33 cellular contexts compared by ENCODE assay signal in the genomic region with DNA sequence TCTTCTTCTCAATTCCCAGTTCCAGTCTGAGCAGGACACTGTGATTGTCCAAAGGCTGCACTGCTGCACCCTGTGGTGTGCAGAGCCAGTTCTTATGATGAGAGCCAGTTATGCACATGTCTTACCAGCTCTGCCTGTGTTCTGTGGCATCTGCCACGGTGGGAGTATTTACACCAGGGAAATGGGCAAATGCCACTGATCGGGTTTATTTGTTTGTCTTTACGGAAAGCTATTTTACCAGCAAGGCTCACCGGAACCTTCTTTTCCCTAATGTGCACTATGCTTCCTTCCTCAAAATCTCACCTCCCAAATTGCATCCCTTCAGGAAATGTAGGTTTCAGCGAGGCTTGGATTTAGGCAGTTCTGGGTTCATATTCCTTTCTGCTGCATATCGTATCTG.
"Had no signal": no experiment of that assay in that cellular context is flagged by ENCODE, and none has a peak within 500 bp of the region (broad histone marks: within the 10 kb centered on the region; RNA-seq: fewer than 3 reads in every experiment).

No MANE protein-coding gene starts in this region.

- H3K4me1 Mint-ChIP-seq: activated CD4-positive, alpha-beta memory T cell treated with anti-CD3 and anti-CD28 coated beads, Interleukin-2, amount 10 ng/mL, durations not matched to agents 7 days and 5 days; activated CD8-positive, alpha-beta memory T cell treated with anti-CD3 and anti-CD28 coated beads, Interleukin-2, amount 10 ng/mL, durations not matched to agents 7 days and 5 days; activated naive CD4-positive, alpha-beta T cell treated with anti-CD3 and anti-CD28 coated beads, Interleukin-2, amount 10 ng/mL, durations not matched to agents 7 days and 5 days had no signal

- ATAC-seq: activated CD8-positive, alpha-beta memory T cell treated with anti-CD3 and anti-CD28 coated beads, Interleukin-2, amount 10 ng/mL, durations not matched to agents 7 days and 5 days; activated naive CD8-positive, alpha-beta T cell treated with anti-CD3 and anti-CD28 coated beads, Interleukin-2, amount 50 U/mL, for 24 hours; PC-3; Right ventricle myocardium inferior; SK-N-SH treated with all-trans-retinoic acid at 6 μM for 48 hours; T-cell had no signal

- H3K9me3 ChIP-seq: Peyer's patch had no signal

- DNase-seq: activated CD4-positive, alpha-beta memory T cell treated with anti-CD3 and anti-CD28 coated beads, Interleukin-2, amount 10 ng/mL, durations not matched to agents 7 days and 5 days; activated CD4-positive, alpha-beta T cell treated with anti-CD3 and anti-CD28 coated beads for 1 hour; activated CD4-positive, alpha-beta T cell treated with anti-CD3 and anti-CD28 coated beads for 48 hours; activated CD4-positive, CD25-positive, alpha-beta regulatory T cell; activated CD8-positive, alpha-beta memory T cell treated with anti-CD3 and anti-CD28 coated beads for 24 hours; activated CD8-positive, alpha-beta memory T cell treated with anti-CD3 and anti-CD28 coated beads, Interleukin-2, amount 10 ng/mL, durations not matched to agents 7 days and 5 days; activated CD8-positive, alpha-beta memory T cell treated with anti-CD3 and anti-CD28 coated beads, Interleukin-2, amount 50 U/mL, for 48 hours; activated effector memory CD4-positive, alpha-beta T cell treated with Interleukin-2 at 50 U/mL for 16 hours; activated naive CD4-positive, alpha-beta T cell treated with anti-CD3 and anti-CD28 coated beads, Interleukin-2, amount 10 ng/mL, durations not matched to agents 7 days and 5 days; activated naive CD8-positive, alpha-beta T cell treated with anti-CD3 and anti-CD28 coated beads, Interleukin-2, amount 50 U/mL, for 24 hours; activated T-cell treated with anti-CD3 and anti-CD28 coated beads, Interleukin-2, amount 50 U/mL, for 48 hours; anterior cingulate cortex; brain microvascular endothelial cell; central memory CD4-positive, alpha-beta T cell; Karpas-422; NCI-H1105; NCI-H1436; NCI-H1694; NCI-H1930; NCI-H345; NCI-H524 treated with DMSO at 0.1 percent for 48 hours; NK-92 treated with Interleukin-12 subunit alpha and Interleukin-12 subunit beta, amount 100 ng/mL, for 24 hours; PC-3; Peyer's patch; RPMI8226; SIG-M5; T-cell; T-helper 2 cell; T-helper 9 cell had no signal

- H3K36me3 Mint-ChIP-seq: activated naive CD4-positive, alpha-beta T cell treated with anti-CD3 and anti-CD28 coated beads, Interleukin-2, amount 10 ng/mL, durations not matched to agents 7 days and 5 days had no signal

- H3K27ac Mint-ChIP-seq: activated CD4-positive, alpha-beta memory T cell treated with anti-CD3 and anti-CD28 coated beads, Interleukin-2, amount 10 ng/mL, durations not matched to agents 7 days and 5 days; activated CD8-positive, alpha-beta memory T cell treated with anti-CD3 and anti-CD28 coated beads, Interleukin-2, amount 10 ng/mL, durations not matched to agents 7 days and 5 days; activated naive CD4-positive, alpha-beta T cell treated with anti-CD3 and anti-CD28 coated beads, Interleukin-2, amount 10 ng/mL, durations not matched to agents 7 days and 5 days; activated naive CD8-positive, alpha-beta T cell; activated naive CD8-positive, alpha-beta T cell treated with anti-CD3 and anti-CD28 coated beads, Interleukin-2, amount 50 U/mL, for 24 hours; T-cell had no signal

- H3K9me3 Mint-ChIP-seq: activated CD4-positive, alpha-beta memory T cell treated with anti-CD3 and anti-CD28 coated beads, Interleukin-2, amount 10 ng/mL, durations not matched to agents 7 days and 5 days; activated naive CD4-positive, alpha-beta T cell treated with anti-CD3 and anti-CD28 coated beads, Interleukin-2, amount 10 ng/mL, durations not matched to agents 7 days and 5 days; activated naive CD8-positive, alpha-beta T cell treated with anti-CD3 and anti-CD28 coated beads, Interleukin-2, amount 50 U/mL, for 24 hours; T-cell had no signal

- H3K4me3 ChIP-seq: Peyer's patch had no signal

- H3K36me3 ChIP-seq: brain microvascular endothelial cell had no signal

- H3K27me3 ChIP-seq: brain microvascular endothelial cell, Peyer's patch had no signal

- H3K4me3 Mint-ChIP-seq: activated CD4-positive, alpha-beta memory T cell treated with anti-CD3 and anti-CD28 coated beads, Interleukin-2, amount 10 ng/mL, durations not matched to agents 7 days and 5 days; activated CD8-positive, alpha-beta memory T cell treated with anti-CD3 and anti-CD28 coated beads, Interleukin-2, amount 10 ng/mL, durations not matched to agents 7 days and 5 days; activated naive CD4-positive, alpha-beta T cell treated with anti-CD3 and anti-CD28 coated beads, Interleukin-2, amount 10 ng/mL, durations not matched to agents 7 days and 5 days; activated naive CD8-positive, alpha-beta T cell; activated naive CD8-positive, alpha-beta T cell treated with anti-CD3 and anti-CD28 coated beads, Interleukin-2, amount 50 U/mL, for 24 hours; T-cell had no signal

- H3K27me3 Mint-ChIP-seq: activated CD4-positive, alpha-beta memory T cell treated with anti-CD3 and anti-CD28 coated beads, Interleukin-2, amount 10 ng/mL, durations not matched to agents 7 days and 5 days; activated CD8-positive, alpha-beta memory T cell treated with anti-CD3 and anti-CD28 coated beads, Interleukin-2, amount 10 ng/mL, durations not matched to agents 7 days and 5 days; activated naive CD4-positive, alpha-beta T cell treated with anti-CD3 and anti-CD28 coated beads, Interleukin-2, amount 10 ng/mL, durations not matched to agents 7 days and 5 days; activated naive CD8-positive, alpha-beta T cell; activated naive CD8-positive, alpha-beta T cell treated with anti-CD3 and anti-CD28 coated beads, Interleukin-2, amount 50 U/mL, for 24 hours; T-cell had no signal

- H3K27ac ChIP-seq: brain microvascular endothelial cell, Peyer's patch, VCaP had no signal
